14 cellular contexts compared by ENCODE assay signal in the genomic region with DNA sequence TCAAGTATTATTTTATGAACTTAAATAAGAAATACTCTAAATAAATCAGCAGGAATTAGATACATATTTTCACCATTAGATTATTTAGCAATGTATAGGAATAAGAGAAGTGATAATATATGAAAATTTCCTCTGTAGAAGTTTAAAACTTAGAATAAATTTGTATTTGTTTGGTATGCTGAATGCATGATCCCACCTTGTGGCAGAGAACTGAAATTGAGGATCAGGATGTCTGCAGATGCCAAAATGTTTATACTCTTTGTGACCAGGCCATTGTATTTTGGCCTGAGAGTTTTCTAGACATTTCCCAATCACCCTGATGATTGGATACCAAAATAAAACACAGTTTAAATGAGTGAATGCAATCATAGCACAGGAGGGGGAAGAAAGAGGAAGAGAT. TPM values are rescaled to one million over a fixed set of nuclear protein-coding genes. Genes with fewer than 3 reads are reported as not detected.
DNase-seq lines count a peak whose midpoint lies in the region; ATAC-seq and TF ChIP-seq lines count a peak whose summit lies in the region.
"Had no signal": no experiment of that assay in that cellular context is flagged by ENCODE, and none has a peak within 500 bp of the region (broad histone marks: within the 10 kb centered on the region; RNA-seq: fewer than 3 reads in every experiment).

No MANE protein-coding gene starts in this region.

- no peak overlapping the region for H3K18ac ChIP-seq in mesenchymal stem cell (ENCODE audit: low read depth in 1 of 2, low read length in 2 of 2)

- H3K36me3 ChIP-seq in BJ (ENCODE audit: control insufficient read depth, insufficient read depth, low read length): no peaks in the 10 kb centered on the region
- H3K36me3 ChIP-seq in mesenchymal stem cell (ENCODE audit: control insufficient read depth in 1 of 2, insufficient read depth in 2 of 2, low read depth in 1 of 2, low read length in 2 of 2): no peaks in the 10 kb centered on the region

- no peak overlapping the region for H2AK5ac ChIP-seq in mesenchymal stem cell (ENCODE audit: low read length, severe bottlenecking)

- no peaks in the 10 kb centered on the region for H3K27me3 Mint-ChIP-seq in naive thymus-derived CD8-positive, alpha-beta T cell

- DNase-seq in BJ (ENCODE audit: low read depth): no peak
- DNase-seq in NCI-H69 (lab: John Stamatoyannopoulos, UW): peak; percentile 21
- peak; percentile 56 for DNase-seq in dermis blood vessel endothelial cell
- peak; percentile 52 for DNase-seq in mesenchymal stem cell
- DNase-seq in NCI-H1694 treated with DMSO at 0.1 percent for 48 hours (lab: John Stamatoyannopoulos, UW): no peak
- no peak for DNase-seq in activated naive CD4-positive, alpha-beta T cell treated with Interleukin-2 at 50 U/mL for 16 hours
- DNase-seq in sciatic nerve (ENCODE audit: low spot score): no peak
- no peak for DNase-seq in naive thymus-derived CD8-positive, alpha-beta T cell
- DNase-seq: activated CD4-positive, alpha-beta T cell treated with anti-CD3 and anti-CD28 coated beads for 4 hours; activated T-cell treated with anti-CD3 and anti-CD28 coated beads, Interleukin-2, amount 50 U/mL, for 72 hours; body of pancreas; NCI-H2029 treated with DMSO at 0.1 percent for 48 hours; testis had no signal

- peak; percentile 49 for TF ChIP-seq CTCF in BJ (IDR thresholded peaks at IDR 0.05; ENCODE audit: insufficient read depth, low read depth, low read length)

- no peaks in the 10 kb centered on the region for H3K4me1 Mint-ChIP-seq in naive thymus-derived CD8-positive, alpha-beta T cell

- no peak overlapping the region for H3K23ac ChIP-seq in mesenchymal stem cell (ENCODE audit: low read length in 2 of 2)

- H3K9me3 Mint-ChIP-seq in naive thymus-derived CD8-positive, alpha-beta T cell: peaks cover 0 to 23% (median 5%) of the 10 kb centered on the region in 9 donors

- intact Hi-C loops in sciatic nerve (cut with DNase I): no loop called here

- no peaks in the 10 kb centered on the region for H3K36me3 Mint-ChIP-seq in naive thymus-derived CD8-positive, alpha-beta T cell

- H4K8ac ChIP-seq in mesenchymal stem cell (ENCODE audit: low read length): no peak overlapping the region

- H3K4me3 ChIP-seq in BJ (ENCODE audit: low read depth, low read length): no peak overlapping the region
- H3K4me3 ChIP-seq in mesenchymal stem cell (ENCODE audit: insufficient read depth in 1 of 2, low read depth in 1 of 2, low read length in 2 of 2): no peak overlapping the region
- H3K4me3 ChIP-seq: body of pancreas, skin epidermis, testis had no signal

- no peaks in the 10 kb centered on the region for H3K27me3 ChIP-seq in BJ (ENCODE audit: control insufficient read depth, insufficient read depth, low read length)
- peaks cover 0 to 13% of the 10 kb centered on the region in 2 experiments for H3K27me3 ChIP-seq in mesenchymal stem cell (ENCODE audit: control insufficient read depth in 1 of 2, insufficient read depth in 1 of 2, low read length in 2 of 2)
- H3K27me3 ChIP-seq: body of pancreas, testis had no signal

- CTCF ChIA-PET in BJ (lab: Yijun Ruan, JAX): interaction anchor here (0.9 to 1.4 kb wide), 2 partner anchors 19 to 24 kb away, joined by 3 to 5 read pairs; no protein-coding TSS in a partner anchor

- H4K91ac ChIP-seq in mesenchymal stem cell (ENCODE audit: low read length): no peak overlapping the region

- H3K4me3 Mint-ChIP-seq in naive thymus-derived CD8-positive, alpha-beta T cell: no peak overlapping the region
- H3K4me3 Mint-ChIP-seq: activated T-cell treated with anti-CD3 and anti-CD28 coated beads, Interleukin-2, amount 50 U/mL, for 72 hours had no signal

- ATAC-seq in sciatic nerve: no peak
- ATAC-seq in naive thymus-derived CD8-positive, alpha-beta T cell: no peak
- ATAC-seq: activated T-cell treated with anti-CD3 and anti-CD28 coated beads, Interleukin-2, amount 50 U/mL, for 72 hours; body of pancreas had no signal

- no peak overlapping the region for H2BK5ac ChIP-seq in mesenchymal stem cell (ENCODE audit: low read depth, low read length, poor library complexity, severe bottlenecking)

- no peak overlapping the region for H2BK12ac ChIP-seq in mesenchymal stem cell (ENCODE audit: low read length in 2 of 2)

- no peak overlapping the region for H2BK120ac ChIP-seq in mesenchymal stem cell (ENCODE audit: low read depth, low read length)

- no peak overlapping the region for H3K4ac ChIP-seq in mesenchymal stem cell (ENCODE audit: low read depth in 1 of 2, low read length in 2 of 2)

- no peaks in the 10 kb centered on the region for H3K9me3 ChIP-seq in mesenchymal stem cell (ENCODE audit: control insufficient read depth, low read length)
- H3K9me3 ChIP-seq: body of pancreas, testis had no signal

- H2BK15ac ChIP-seq in mesenchymal stem cell (ENCODE audit: low read depth, poor library complexity, severe bottlenecking): no peak overlapping the region

- H3K9ac ChIP-seq in mesenchymal stem cell (ENCODE audit: low read length): no peak overlapping the region

- no peak overlapping the region for H3K14ac ChIP-seq in mesenchymal stem cell (ENCODE audit: low read length in 2 of 2)

- no peaks in the 10 kb centered on the region for H3K79me1 ChIP-seq in mesenchymal stem cell (replicated peaks; ENCODE audit: low read length, poor library complexity, severe bottlenecking)

- H3K27ac ChIP-seq in mesenchymal stem cell (ENCODE audit: low read length, poor library complexity, severe bottlenecking): no peak overlapping the region
- H3K27ac ChIP-seq: body of pancreas, testis had no signal

- no peak overlapping the region for H3K4me2 ChIP-seq in mesenchymal stem cell (ENCODE audit: low read length, poor library complexity, severe bottlenecking)

- no peak overlapping the region for H3K27ac Mint-ChIP-seq in naive thymus-derived CD8-positive, alpha-beta T cell
- H3K27ac Mint-ChIP-seq: activated T-cell treated with anti-CD3 and anti-CD28 coated beads, Interleukin-2, amount 50 U/mL, for 72 hours had no signal

- H3K4me1 ChIP-seq in mesenchymal stem cell (ENCODE audit: control insufficient read depth, insufficient read depth, low read depth, low read length): no peaks in the 10 kb centered on the region
- H3K4me1 ChIP-seq: body of pancreas, testis had no signal

- H2AFZ ChIP-seq in mesenchymal stem cell (ENCODE audit: low read depth, low read length): no peak overlapping the region

- POLR2A ChIA-PET in BJ (lab: Charles Lee): no interaction called here
- POLR2A ChIA-PET in naive thymus-derived CD8-positive, alpha-beta T cell (lab: Charles Lee): no interaction called here

RNA-seq across cellular contexts. Expression of a gene that starts 6.3 kb away (rescaled TPM):
- polyA plus RNA-seq in BJ (2011; rRNA removed): 0.10 and 0.13 TPM in 2 replicates
- polyA minus RNA-seq in BJ (2011; rRNA and poly(A)+ RNA removed): not detected in 2 replicates
- total RNA-seq in dermis blood vessel endothelial cell (0.23 and 0.85 TPM in 2 replicates), sciatic nerve (not detected)
- 36.8 TPM for polyA plus RNA-seq in mesenchymal stem cell (2013, experiment 1 of 2)
- 37.9 TPM for polyA plus RNA-seq in mesenchymal stem cell (2013, experiment 2 of 2)
- not detected for total RNA-seq in naive thymus-derived CD8-positive, alpha-beta T cell
- not detected for polyA plus RNA-seq in naive thymus-derived CD8-positive, alpha-beta T cell
- total RNA-seq: activated T-cell treated with anti-CD3 and anti-CD28 coated beads, Interleukin-2, amount 50 U/mL, for 72 hours; body of pancreas had no signal

Comparison
In these comparisons a context has a peak if more than half of its experiments do, and no peak if none do; other contexts are left out.
1. DNase-seq: peak in NCI-H69 (single experiment), dermis blood vessel endothelial cell (single experiment) and mesenchymal stem cell (single experiment); none in BJ (single experiment), NCI-H1694 treated with DMSO at 0.1 percent for 48 hours (single experiment), activated naive CD4-positive, alpha-beta T cell treated with Interleukin-2 at 50 U/mL for 16 hours (single experiment), sciatic nerve (single experiment) and naive thymus-derived CD8-positive, alpha-beta T cell (0 of 10).